1 cellular context compared by ENCODE assay signal in genomic region chr22:45512363-45512762, GRCh38.
TF ChIP-seq lines count a peak whose summit lies in the region.

No MANE protein-coding gene starts in this region.

TF ChIP-seq in H1, 55 proteins besides CTCF, POLR2A, EP300 and RAD21 (continued from another document):
- TF ChIP-seq EGR1 (IDR thresholded peaks at IDR 0.05; ENCODE audit: borderline replicate concordance, low read depth, low read length) (no peak), RBBP5 (IDR thresholded peaks at IDR 0.05; ENCODE audit: borderline replicate concordance, low read depth, low read length) (no peak), ATF3 (IDR thresholded peaks at IDR 0.05; ENCODE audit: insufficient read depth, low read depth, low read length) (no peak)
